Comparison of ENCODE assay signal across 20 cellular contexts in the genomic region with DNA sequence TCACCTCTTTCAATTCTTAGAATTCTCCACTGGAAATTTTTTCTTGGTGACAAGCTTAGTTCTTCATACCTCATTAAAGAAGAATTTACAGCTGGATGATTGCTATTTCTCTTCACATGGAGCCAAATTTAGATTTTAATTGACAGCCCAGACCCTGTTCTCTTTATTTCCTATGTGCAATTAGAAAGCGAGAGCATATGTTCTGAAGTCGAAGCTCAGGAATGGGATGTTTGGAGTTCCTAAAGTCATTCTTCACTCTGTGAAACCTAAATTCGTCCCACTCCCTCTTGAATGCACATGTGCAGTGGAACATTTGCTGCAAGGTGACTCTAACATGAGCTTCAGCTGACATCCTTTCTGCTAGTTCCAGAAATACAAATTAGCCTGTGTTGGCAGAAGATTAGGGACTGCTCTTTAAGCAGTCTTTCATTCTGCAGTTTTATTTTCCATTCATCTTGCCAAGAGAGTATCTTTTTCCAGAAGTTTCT.
DNase-seq lines count a peak whose midpoint lies in the region; ATAC-seq and TF ChIP-seq lines count a peak whose summit lies in the region.
"Had no signal": no experiment of that assay in that cellular context is flagged by ENCODE, and none has a peak within 500 bp of the region (broad histone marks: within the 10 kb centered on the region; RNA-seq: fewer than 3 reads in every experiment).

No MANE protein-coding gene starts in this region.

- DNase-seq in heart right ventricle (peak in 1 of 2 donors; percentile 10), left cardiac atrium (no peak), esophagus muscularis mucosa (ENCODE audit: extremely low spot score) (no peak), mesothelial cell of epicardium (ENCODE audit: low spot score in 2 of 2, unreplicated experiment in 2 of 2) (no peak), KG1 (lab: John Stamatoyannopoulos, UW) (no peak), iPS-NIHi11 (ENCODE audit: low spot score) (no peak), omental fat pad (ENCODE audit: low spot score) (no peak), inferior parietal cortex (ENCODE audit: extremely low spot score) (no peak)
- DNase-seq: activated CD4-positive, alpha-beta T cell treated with anti-CD3 and anti-CD28 coated beads, Interleukin-2, amount 50 U/mL, for 48 hours; activated naive CD4-positive, alpha-beta T cell; cerebellar nuclear complex; effector memory CD4-positive, alpha-beta T cell; GF-D8; HCEC 1CT; NCI-H748 treated with DMSO at 0.1 percent for 48 hours; occipital lobe; PC-3 had no signal

- H3K4me3 Mint-ChIP-seq in mesothelial cell of epicardium = no peak overlapping the region
- H3K4me3 Mint-ChIP-seq: CD14-positive monocyte; stimulated activated naive CD8-positive, alpha-beta T cell treated with anti-CD3 and anti-CD28 coated beads, Interleukin-15, Interleukin-2, amounts not matched to agents 100 ng/mL and 50 ng/mL, for 24 hours; type B pancreatic cell had no signal

- H3K4me3 ChIP-seq in heart right ventricle (no peak overlapping the region), esophagus muscularis mucosa (no peak overlapping the region)

- ATAC-seq in heart right ventricle = peak; percentile 16 to 95 (median 84)
- no peak for ATAC-seq in left cardiac atrium
- no peak for ATAC-seq in omental fat pad (ENCODE audit: low FRiP score)
- ATAC-seq: PC-3 had no signal

- no peaks in the 10 kb centered on the region for H3K9me3 ChIP-seq in heart right ventricle
- H3K9me3 ChIP-seq in esophagus muscularis mucosa = no peaks in the 10 kb centered on the region

- H3K27me3 Mint-ChIP-seq in mesothelial cell of epicardium (ENCODE audit: low read depth) = no peaks in the 10 kb centered on the region
- H3K27me3 Mint-ChIP-seq: type B pancreatic cell had no signal

- no peak for TF ChIP-seq POLR2A in esophagus muscularis mucosa (IDR thresholded peaks at IDR 0.05; ENCODE audit: low read depth)

- H3K4me1 ChIP-seq in heart right ventricle = peaks cover 0 to 33% (median 14%) of the 10 kb centered on the region in 9 donors
- peaks cover 10 to 17% (median 16%) of the 10 kb centered on the region in 4 donors for H3K4me1 ChIP-seq in esophagus muscularis mucosa

- intact Hi-C loops in heart right ventricle (cut with DNase I) (no loop called here), left cardiac atrium (cut with DNase I) (no loop called here), esophagus muscularis mucosa (cut with DNase I) (no loop called here)

- H3K27me3 ChIP-seq in heart right ventricle = no peaks in the 10 kb centered on the region
- H3K27me3 ChIP-seq in esophagus muscularis mucosa = no peaks in the 10 kb centered on the region

- peak overlapping the region in 5 of 10 donors; percentile 7 to 72 (median 60) for H3K27ac ChIP-seq in heart right ventricle
- peak overlapping the region; percentile 9 to 50 (median 27) for H3K27ac ChIP-seq in esophagus muscularis mucosa (replicated peaks in 1 of 4)

- peaks cover 33% of the 10 kb centered on the region for H3K4me1 Mint-ChIP-seq in mesothelial cell of epicardium

- TF ChIP-seq CTCF in heart right ventricle (IDR thresholded peaks at IDR 0.05) (no peak), esophagus muscularis mucosa (IDR thresholded peaks at IDR 0.05) (no peak), mesothelial cell of epicardium (IDR thresholded peaks at IDR 0.05; ENCODE audit: unreplicated experiment) (no peak), omental fat pad (IDR thresholded peaks at IDR 0.05) (no peak)

- H3K36me3 ChIP-seq in heart right ventricle (no peaks in the 10 kb centered on the region), esophagus muscularis mucosa (no peaks in the 10 kb centered on the region)

- peak overlapping the region; percentile 65 for H3K27ac Mint-ChIP-seq in mesothelial cell of epicardium
- H3K27ac Mint-ChIP-seq: CD14-positive monocyte; stimulated activated naive CD8-positive, alpha-beta T cell treated with anti-CD3 and anti-CD28 coated beads, Interleukin-15, Interleukin-2, amounts not matched to agents 100 ng/mL and 50 ng/mL, for 24 hours; type B pancreatic cell had no signal

- no peaks in the 10 kb centered on the region for H3K9me3 Mint-ChIP-seq in mesothelial cell of epicardium
- H3K9me3 Mint-ChIP-seq: CD14-positive monocyte; stimulated activated naive CD8-positive, alpha-beta T cell treated with anti-CD3 and anti-CD28 coated beads, Interleukin-15, Interleukin-2, amounts not matched to agents 100 ng/mL and 50 ng/mL, for 24 hours; type B pancreatic cell had no signal

- no peak for TF ChIP-seq EP300 in esophagus muscularis mucosa (IDR thresholded peaks at IDR 0.05)

- no peaks in the 10 kb centered on the region for H3K36me3 Mint-ChIP-seq in mesothelial cell of epicardium
- H3K36me3 Mint-ChIP-seq: CD14-positive monocyte, type B pancreatic cell had no signal

- 10 to 19% methylated on average over 3 of the region's 3 CpGs for WGBS in heart right ventricle, 2 donors
- 24% methylated on average over 3 of the region's 3 CpGs for WGBS in esophagus muscularis mucosa

Comparison
In these comparisons a context has a peak if more than half of its experiments do, and no peak if none do; other contexts are left out.
1. ATAC-seq: peak in heart right ventricle (8 of 8); none in left cardiac atrium (0 of 2) and omental fat pad (single experiment).